ENCODE assay signal across 10 cellular contexts in genomic region chr7:134480730-134481129, GRCh38. TPM values are rescaled to one million over a fixed set of nuclear protein-coding genes. Genes with fewer than 3 reads are reported as not detected.
DNase-seq lines count a peak whose midpoint lies in the region; ATAC-seq, FAIRE-seq and TF ChIP-seq lines count a peak whose summit lies in the region.
"Had no signal": no experiment of that assay in that cellular context is flagged by ENCODE, and none has a peak within 500 bp of the region (broad histone marks: within the 10 kb centered on the region; RNA-seq: fewer than 3 reads in every experiment).

No MANE protein-coding gene starts in this region.

- no peaks in the 10 kb centered on the region for H3K79me1 ChIP-seq in H9 (ENCODE audit: insufficient read depth, low read depth, low read length, poor library complexity, severe bottlenecking)

- no peak overlapping the region for H3K56ac ChIP-seq in H9 (ENCODE audit: insufficient read length, low read depth, low read length)

- ATAC-seq in pancreas (peak; percentile 46 to 79 (median 69)), HG03175 (IDR thresholded peaks at IDR 0.05; ENCODE audit: unreplicated experiment) (no peak)
- ATAC-seq in activated T-cell treated with anti-CD3 and anti-CD28 coated beads, Interleukin-2, amount 50 U/mL, for 72 hours (replicated peaks in 1 of 2), result no peak

- intact Hi-C loops in pancreas (cut with DNase I) (no loop called here), colonic mucosa (cut with DNase I) (no loop called here)

- no peak overlapping the region for H4K5ac ChIP-seq in H9 (ENCODE audit: insufficient read length, low read depth, low read length)

- H3K9ac ChIP-seq in H9 (ENCODE audit: extremely low read depth, insufficient read length, low read length), result no peak overlapping the region
- H3K9ac ChIP-seq in colonic mucosa (ENCODE audit: low read depth in 2 of 2, low read length in 2 of 2), result no peak overlapping the region

- H3K23me2 ChIP-seq in H9 (ENCODE audit: insufficient read length, low read depth, low read length, poor library complexity, severe bottlenecking), result no peaks in the 10 kb centered on the region

- H3K79me2 ChIP-seq in H9 (ENCODE audit: insufficient read depth, low read length), result no peaks in the 10 kb centered on the region

- TF ChIP-seq CTCF in H9 (conservative IDR thresholded peaks at IDR 0.05) (no peak), pancreas (IDR thresholded peaks at IDR 0.05) (no peak), colonic mucosa (IDR thresholded peaks at IDR 0.05) (no peak)

- H2AK5ac ChIP-seq in H9 (ENCODE audit: insufficient read length, low read length), result no peak overlapping the region

- H2AFZ ChIP-seq in H9 (ENCODE audit: low read length), result no peak overlapping the region

- no CpG with 5 or more reads among the region's 2 CpGs for WGBS in H9 (ENCODE audit: extremely low coverage, insufficient read length, low lambda C conversion rate)
- WGBS in pancreas, 2 donors, result 40 to 49% methylated on average over 2 of the region's 2 CpGs

- H2BK20ac ChIP-seq in H9 (ENCODE audit: low read depth, low read length, poor library complexity, severe bottlenecking), result no peak overlapping the region

- no peak overlapping the region for H3T11ph ChIP-seq in H9 (ENCODE audit: low read length)

- H3K9me3 Mint-ChIP-seq in H9, result peaks cover 0 to 2% of the 10 kb centered on the region in 2 experiments; a peak in 1 of 5 replicates
- H3K9me3 Mint-ChIP-seq in activated T-cell treated with anti-CD3 and anti-CD28 coated beads, Interleukin-2, amount 50 U/mL, for 72 hours, result no peaks in the 10 kb centered on the region

- H3K27ac Mint-ChIP-seq in H9, result peak overlapping the region in 2 of 3 experiments; percentile 54 to 78; a peak in 2 of 7 replicates
- H3K27ac Mint-ChIP-seq in activated T-cell treated with anti-CD3 and anti-CD28 coated beads, Interleukin-2, amount 50 U/mL, for 72 hours, result no peak overlapping the region

- no peaks in the 10 kb centered on the region for H3K36me3 ChIP-seq in pancreas
- no peaks in the 10 kb centered on the region for H3K36me3 ChIP-seq in colonic mucosa

- no peak overlapping the region for H2BK120ac ChIP-seq in H9 (ENCODE audit: low read depth, low read length, poor library complexity, severe bottlenecking)

- H3K27ac ChIP-seq in H9 (ENCODE audit: insufficient read length, low read depth, low read length), result no peak overlapping the region
- no peak overlapping the region for H3K27ac ChIP-seq in pancreas
- no peak overlapping the region for H3K27ac ChIP-seq in colonic mucosa

- H3K27me3 ChIP-seq in H9 (ENCODE audit: insufficient read depth, low read length) (no peaks in the 10 kb centered on the region), pancreas (no peaks in the 10 kb centered on the region), colonic mucosa (no peaks in the 10 kb centered on the region)

- no peak overlapping the region for H2BK15ac ChIP-seq in H9 (ENCODE audit: low read depth, low read length)

- DNase-seq in H9 (peak; percentile 42), RPMI7951 (ENCODE audit: low read depth) (peak; percentile 87), fibroblast of peridontal ligament (ENCODE audit: extremely low read depth) (peak; percentile 32), pancreas (peak in 1 of 6 donors; percentile 20), colonic mucosa (no peak)
- no peak for DNase-seq in activated CD4-positive, alpha-beta T cell treated with anti-CD3 and anti-CD28 coated beads, Interleukin-2, amount 50 U/mL, for 48 hours
- DNase-seq in activated T-cell treated with anti-CD3 and anti-CD28 coated beads, Interleukin-2, amount 50 U/mL, for 72 hours, result no peak
- DNase-seq: effector memory CD4-positive, alpha-beta T cell; GDM1 had no signal

- no peaks in the 10 kb centered on the region for H3K36me3 Mint-ChIP-seq in H9 (ENCODE audit: insufficient read depth in 1 of 3, low read depth in 3 of 3)
- no peaks in the 10 kb centered on the region for H3K36me3 Mint-ChIP-seq in activated T-cell treated with anti-CD3 and anti-CD28 coated beads, Interleukin-2, amount 50 U/mL, for 72 hours (ENCODE audit: insufficient read depth in 2 of 2)

- H4K8ac ChIP-seq in H9 (replicated peaks; ENCODE audit: insufficient read length, low read depth, low read length), result no peak overlapping the region

- H3K4me1 ChIP-seq in H9 (ENCODE audit: insufficient read depth, low read length), result no peaks in the 10 kb centered on the region
- peaks cover 0 to 3% (median 0%) of the 10 kb centered on the region in 3 donors for H3K4me1 ChIP-seq in pancreas
- no peaks in the 10 kb centered on the region for H3K4me1 ChIP-seq in colonic mucosa

- no peak overlapping the region for H3K4me3 Mint-ChIP-seq in H9
- H3K4me3 Mint-ChIP-seq in activated T-cell treated with anti-CD3 and anti-CD28 coated beads, Interleukin-2, amount 50 U/mL, for 72 hours, result no peak overlapping the region

- no peaks in the 10 kb centered on the region for H3K27me3 Mint-ChIP-seq in H9 (ENCODE audit: low read depth)
- peaks cover 24% of the 10 kb centered on the region for H3K27me3 Mint-ChIP-seq in activated T-cell treated with anti-CD3 and anti-CD28 coated beads, Interleukin-2, amount 50 U/mL, for 72 hours (ENCODE audit: low read depth)

- H4K20me1 ChIP-seq in H9 (ENCODE audit: control insufficient read depth, insufficient read depth, insufficient read length), result no peaks in the 10 kb centered on the region

- H2BK5ac ChIP-seq in H9 (ENCODE audit: insufficient read length, low read length), result no peak overlapping the region

- H3K4me2 ChIP-seq in H9 (ENCODE audit: insufficient read depth, insufficient read length, low read length), result no peak overlapping the region

- no peak overlapping the region for H3K18ac ChIP-seq in H9 (ENCODE audit: insufficient read length, low read depth, low read length)

- no peak overlapping the region for H3K4ac ChIP-seq in H9 (ENCODE audit: low read depth, low read length)

- FAIRE-seq in pancreas (lab: Jason Lieb, UNC), result no peak

- peaks cover 8 to 16% of the 10 kb centered on the region in 2 experiments for H3K4me1 Mint-ChIP-seq in H9
- H3K4me1 Mint-ChIP-seq in activated T-cell treated with anti-CD3 and anti-CD28 coated beads, Interleukin-2, amount 50 U/mL, for 72 hours (ENCODE audit: low read depth), result no peaks in the 10 kb centered on the region

- H4K91ac ChIP-seq in H9 (ENCODE audit: insufficient read length, low read depth, low read length), result no peak overlapping the region

- no peaks in the 10 kb centered on the region for H3K9me3 ChIP-seq in H9 (ENCODE audit: control insufficient read depth, low read depth, low read length)
- H3K9me3 ChIP-seq in pancreas, result no peaks in the 10 kb centered on the region
- no peaks in the 10 kb centered on the region for H3K9me3 ChIP-seq in colonic mucosa

- H3K4me3 ChIP-seq in pancreas (no peak overlapping the region), colonic mucosa (no peak overlapping the region)

- H3K23ac ChIP-seq in H9 (ENCODE audit: insufficient read length, low read depth, low read length), result no peak overlapping the region

- no peak overlapping the region for H3K14ac ChIP-seq in H9 (ENCODE audit: insufficient read depth, low read length)

- no peak overlapping the region for H2BK12ac ChIP-seq in H9 (ENCODE audit: insufficient read length, low read depth, low read length)

RNA-seq across cellular contexts. Expression of gene AKR1B1, which starts 21.8 kb away (rescaled TPM):
- 166 and 171 TPM in 2 replicates for total RNA-seq in H9 (2021)
- total RNA-seq in RPMI7951 (2014; rRNA removed; shearing (Covaris generic)), result 353 and 358 TPM in 2 replicates
- total RNA-seq in pancreas, result 10 to 100 TPM; 13.2 to 47.1 (median 19.2) TPM
- 10 to 100 TPM; 17.5 to 34.8 TPM for polyA plus RNA-seq in pancreas
- 10 to 100 TPM; 24.9 to 26.9 TPM for total RNA-seq in colonic mucosa
- 100 to 1,000 TPM in 1 of 2 donors, 10 to 100 TPM in 1; 95.1 to 117 TPM for total RNA-seq in activated T-cell treated with anti-CD3 and anti-CD28 coated beads, Interleukin-2, amount 50 U/mL, for 72 hours

RNA-seq across cellular contexts. Expression of gene AKR1B10, which starts 46.6 kb away (rescaled TPM):
- total RNA-seq in H9 (2021) (not detected in 2 replicates), pancreas (1 to 10 TPM in 2 of 6 donors, under 1 TPM in 3, not detected in 1; 0.28 to 2.8 (median 0.35) TPM), colonic mucosa (100 to 1,000 TPM; 161 to 175 TPM)
- 4.0 TPM in 2 replicates for total RNA-seq in RPMI7951 (2014; rRNA removed; shearing (Covaris generic))
- under 1 TPM in 1 of 2 donors, not detected in 1; 0.66 TPM for polyA plus RNA-seq in pancreas
- not detected for total RNA-seq in activated T-cell treated with anti-CD3 and anti-CD28 coated beads, Interleukin-2, amount 50 U/mL, for 72 hours

Comparison
In these comparisons a context has a peak if more than half of its experiments do, and no peak if none do; other contexts are left out.
1. DNase-seq: peak in H9 (single experiment), RPMI7951 (single experiment) and fibroblast of peridontal ligament (single experiment); none in activated CD4-positive, alpha-beta T cell treated with anti-CD3 and anti-CD28 coated beads, Interleukin-2, amount 50 U/mL, for 48 hours (0 of 2), colonic mucosa (single experiment) and activated T-cell treated with anti-CD3 and anti-CD28 coated beads, Interleukin-2, amount 50 U/mL, for 72 hours (0 of 2).
2. ATAC-seq: peak in pancreas (4 of 4); none in HG03175 (single experiment) and activated T-cell treated with anti-CD3 and anti-CD28 coated beads, Interleukin-2, amount 50 U/mL, for 72 hours (0 of 2).
3. RNA of gene AKR1B10, which starts 46.6 kb away (total RNA-seq): 161 to 175 TPM in colonic mucosa; 4.0 TPM in RPMI7951, 0.28 to 2.8 TPM in pancreas, not detected in H9 and not detected in activated T-cell treated with anti-CD3 and anti-CD28 coated beads, Interleukin-2, amount 50 U/mL, for 72 hours; every median in the first group is over 10 times any median in the second.